Comparison of ENCODE assay signal across 1 cellular context in genomic region chr20:38766071-38766470, GRCh38.
TF ChIP-seq lines count a peak whose summit lies in the region.

No MANE protein-coding gene starts in this region.

TF ChIP-seq in HepG2, 621 proteins besides CTCF, POLR2A, EP300 and RAD21:
- TF ChIP-seq KAT2B (IDR thresholded peaks at IDR 0.05; ENCODE audit: borderline replicate concordance, low read depth, low read length) (no peak), ZNF607 (CRISPR knock-in tag; IDR thresholded peaks at IDR 0.05; ENCODE audit: borderline replicate concordance) (no peak), ZNF777 (CRISPR knock-in tag; IDR thresholded peaks at IDR 0.05) (no peak), ZBTB40 (IDR thresholded peaks at IDR 0.05) (no peak), ZBTB40 (CRISPR knock-in tag; IDR thresholded peaks at IDR 0.05) (no peak), AKAP8 (CRISPR knock-in tag; IDR thresholded peaks at IDR 0.05) (no peak), ZNF724P (CRISPR knock-in tag; IDR thresholded peaks at IDR 0.05; ENCODE audit: borderline replicate concordance) (no peak), ZNF691 (CRISPR knock-in tag; IDR thresholded peaks at IDR 0.05; ENCODE audit: borderline replicate concordance, low read depth) (no peak), ZNF614 (CRISPR knock-in tag; IDR thresholded peaks at IDR 0.05; ENCODE audit: borderline replicate concordance) (no peak), MTF1 (CRISPR knock-in tag; IDR thresholded peaks at IDR 0.05) (no peak), ZNF253 (CRISPR knock-in tag; IDR thresholded peaks at IDR 0.05; ENCODE audit: borderline replicate concordance) (no peak), ZNF143 (CRISPR knock-in tag; IDR thresholded peaks at IDR 0.05) (no peak), E2F1 (CRISPR knock-in tag; IDR thresholded peaks at IDR 0.05) (no peak), ZBTB4 (CRISPR knock-in tag; IDR thresholded peaks at IDR 0.05; ENCODE audit: borderline replicate concordance) (no peak), PRDM10 (CRISPR knock-in tag; IDR thresholded peaks at IDR 0.05; ENCODE audit: low read depth) (no peak)
